ENCODE assay signal across 2 cellular contexts in the genomic region with DNA sequence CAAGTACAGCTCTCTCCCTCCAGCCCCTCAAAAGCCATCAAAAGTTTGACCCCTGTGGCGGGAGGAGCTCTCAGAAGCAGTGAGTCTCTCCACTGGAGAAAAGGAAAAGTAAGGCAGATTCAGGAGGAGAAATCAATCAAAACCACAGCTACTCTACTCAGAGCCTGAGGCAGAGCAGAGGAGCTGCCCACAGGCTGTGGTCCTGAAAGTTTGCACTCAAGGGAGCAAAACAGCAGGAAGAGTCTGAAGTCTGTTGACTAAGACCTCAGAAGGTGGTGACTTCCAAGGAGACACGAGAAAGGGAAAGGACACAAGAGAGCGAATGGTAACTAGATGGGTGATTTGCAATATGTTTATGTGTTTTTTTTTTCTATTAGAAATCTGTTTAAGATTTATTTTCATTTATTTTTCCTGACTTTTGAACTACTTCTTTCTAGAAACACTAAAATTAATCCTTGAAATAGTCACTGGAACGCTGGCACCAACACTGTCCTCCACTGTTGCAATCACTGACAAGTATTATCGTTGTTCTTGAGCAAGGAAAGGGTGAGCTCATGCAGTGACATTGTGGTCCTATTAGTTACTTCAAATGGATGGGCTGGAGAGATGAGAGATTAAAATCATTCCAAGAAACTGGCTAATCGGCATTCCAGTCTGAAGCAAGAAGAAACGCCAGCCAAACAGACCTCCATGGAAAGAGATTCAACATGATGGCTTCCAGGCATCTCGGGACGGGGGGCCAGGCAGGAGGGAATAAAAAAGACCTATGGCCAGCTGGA.
A peak's percentile ranks its signal among the peaks of the same experiment; 100 is the strongest.
TF ChIP-seq lines count a peak whose summit lies in the region.

No MANE protein-coding gene starts in this region.

TF ChIP-seq in A549, 52 proteins besides CTCF, POLR2A, EP300 and RAD21:
- TF ChIP-seq, protein P1, sequence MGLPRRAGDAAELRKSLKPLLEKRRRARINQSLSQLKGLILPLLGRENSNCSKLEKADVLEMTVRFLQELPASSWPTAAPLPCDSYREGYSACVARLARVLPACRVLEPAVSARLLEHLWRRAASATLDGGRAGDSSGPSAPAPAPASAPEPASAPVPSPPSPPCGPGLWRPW (IDR thresholded peaks at IDR 0.05), result no peak
- TF ChIP-seq, protein P2, sequence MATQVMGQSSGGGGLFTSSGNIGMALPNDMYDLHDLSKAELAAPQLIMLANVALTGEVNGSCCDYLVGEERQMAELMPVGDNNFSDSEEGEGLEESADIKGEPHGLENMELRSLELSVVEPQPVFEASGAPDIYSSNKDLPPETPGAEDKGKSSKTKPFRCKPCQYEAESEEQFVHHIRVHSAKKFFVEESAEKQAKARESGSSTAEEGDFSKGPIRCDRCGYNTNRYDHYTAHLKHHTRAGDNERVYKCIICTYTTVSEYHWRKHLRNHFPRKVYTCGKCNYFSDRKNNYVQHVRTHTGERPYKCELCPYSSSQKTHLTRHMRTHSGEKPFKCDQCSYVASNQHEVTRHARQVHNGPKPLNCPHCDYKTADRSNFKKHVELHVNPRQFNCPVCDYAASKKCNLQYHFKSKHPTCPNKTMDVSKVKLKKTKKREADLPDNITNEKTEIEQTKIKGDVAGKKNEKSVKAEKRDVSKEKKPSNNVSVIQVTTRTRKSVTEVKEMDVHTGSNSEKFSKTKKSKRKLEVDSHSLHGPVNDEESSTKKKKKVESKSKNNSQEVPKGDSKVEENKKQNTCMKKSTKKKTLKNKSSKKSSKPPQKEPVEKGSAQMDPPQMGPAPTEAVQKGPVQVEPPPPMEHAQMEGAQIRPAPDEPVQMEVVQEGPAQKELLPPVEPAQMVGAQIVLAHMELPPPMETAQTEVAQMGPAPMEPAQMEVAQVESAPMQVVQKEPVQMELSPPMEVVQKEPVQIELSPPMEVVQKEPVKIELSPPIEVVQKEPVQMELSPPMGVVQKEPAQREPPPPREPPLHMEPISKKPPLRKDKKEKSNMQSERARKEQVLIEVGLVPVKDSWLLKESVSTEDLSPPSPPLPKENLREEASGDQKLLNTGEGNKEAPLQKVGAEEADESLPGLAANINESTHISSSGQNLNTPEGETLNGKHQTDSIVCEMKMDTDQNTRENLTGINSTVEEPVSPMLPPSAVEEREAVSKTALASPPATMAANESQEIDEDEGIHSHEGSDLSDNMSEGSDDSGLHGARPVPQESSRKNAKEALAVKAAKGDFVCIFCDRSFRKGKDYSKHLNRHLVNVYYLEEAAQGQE (IDR thresholded peaks at IDR 0.05), result peak; percentile 59

TF ChIP-seq in IMR-90, 13 proteins besides CTCF, POLR2A, EP300 and RAD21:
- TF ChIP-seq RFX5 (IDR thresholded peaks at IDR 0.05; ENCODE audit: low read depth, low read length) (no peak), BHLHE40 (IDR thresholded peaks at IDR 0.05; ENCODE audit: low read depth, low read length) (no peak), NFE2L2 (IDR thresholded peaks at IDR 0.05; ENCODE audit: low read depth, low read length) (no peak), MAZ (IDR thresholded peaks at IDR 0.05; ENCODE audit: borderline replicate concordance, low read depth, low read length) (no peak), FOS (IDR thresholded peaks at IDR 0.05; ENCODE audit: low read depth, low read length) (no peak)
- TF ChIP-seq, protein P3, sequence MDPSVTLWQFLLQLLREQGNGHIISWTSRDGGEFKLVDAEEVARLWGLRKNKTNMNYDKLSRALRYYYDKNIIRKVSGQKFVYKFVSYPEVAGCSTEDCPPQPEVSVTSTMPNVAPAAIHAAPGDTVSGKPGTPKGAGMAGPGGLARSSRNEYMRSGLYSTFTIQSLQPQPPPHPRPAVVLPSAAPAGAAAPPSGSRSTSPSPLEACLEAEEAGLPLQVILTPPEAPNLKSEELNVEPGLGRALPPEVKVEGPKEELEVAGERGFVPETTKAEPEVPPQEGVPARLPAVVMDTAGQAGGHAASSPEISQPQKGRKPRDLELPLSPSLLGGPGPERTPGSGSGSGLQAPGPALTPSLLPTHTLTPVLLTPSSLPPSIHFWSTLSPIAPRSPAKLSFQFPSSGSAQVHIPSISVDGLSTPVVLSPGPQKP (IDR thresholded peaks at IDR 0.05; ENCODE audit: borderline replicate concordance, low read depth, low read length), result no peak
